8 cellular contexts compared by ENCODE assay signal in genomic region chr16:684067-684794, GRCh38. TPM values are rescaled to one million over a fixed set of nuclear protein-coding genes. Genes with fewer than 3 reads are reported as not detected.
DNase-seq lines count a peak whose midpoint lies in the region; ATAC-seq and TF ChIP-seq lines count a peak whose summit lies in the region.

TSS of gene JMJD8 (minus strand) at chr16:684334. CDS start at chr16:684319, 15 bp downstream.

- H3K27ac Mint-ChIP-seq in T-helper 1 cell treated with Interleukin-12 subunit alpha and Interleukin-12 subunit beta and Interleukin-4 antibody, amounts not matched to agents 30 μg/mL and 1 μg/mL, for 36 hours: peak within 1 kb of the TSS; percentile 36
- peak within 1 kb of the TSS; percentile 31 for H3K27ac Mint-ChIP-seq in type B pancreatic cell

- peaks cover 32 to 67% (median 55%) of the 10 kb centered on the region in 9 donors for H3K4me1 ChIP-seq in heart right ventricle

- in situ Hi-C loops in GM13976 (cut with MboI; ENCODE audit: low sequenced_read_pairs, unreplicated experiment): no loop called here

- no peaks in the 10 kb centered on the region for H3K27me3 Mint-ChIP-seq in T-helper 1 cell treated with Interleukin-12 subunit alpha and Interleukin-12 subunit beta and Interleukin-4 antibody, amounts not matched to agents 30 μg/mL and 1 μg/mL, for 36 hours (ENCODE audit: low read depth)
- H3K27me3 Mint-ChIP-seq in type B pancreatic cell: no peaks in the 10 kb centered on the region

- H3K9me3 ChIP-seq in heart right ventricle: no peaks in the 10 kb centered on the region

- H3K36me3 ChIP-seq in heart right ventricle: peaks cover 0 to 48% (median 19%) of the 10 kb centered on the region in 9 donors

- DNase-seq in GM13976 (ENCODE audit: low spot score): peak; percentile 99
- peak; percentile 80 for DNase-seq in NCI-H1694 (lab: John Stamatoyannopoulos, UW)
- DNase-seq in amniotic epithelial cell (ENCODE audit: low read depth): peak; percentile 90
- DNase-seq in heart right ventricle: peak; percentile 97 to 99
- DNase-seq in posterior vena cava (ENCODE audit: low spot score): peak; percentile 99
- peak; percentile 97 for DNase-seq in type B pancreatic cell (ENCODE audit: extremely low spot score, unreplicated experiment)

- no peak for TF ChIP-seq CTCF in GM13976 (IDR thresholded peaks at IDR 0.05; ENCODE audit: borderline replicate concordance, control extremely low read depth, extremely low read depth, insufficient read depth, missing control alignments)
- TF ChIP-seq CTCF in heart right ventricle (IDR thresholded peaks at IDR 0.05): no peak
- TF ChIP-seq CTCF in type B pancreatic cell (conservative IDR thresholded peaks at IDR 0.05): no peak

- H3K27me3 ChIP-seq in heart right ventricle: no peaks in the 10 kb centered on the region

- H3K4me1 Mint-ChIP-seq in T-helper 1 cell treated with Interleukin-12 subunit alpha and Interleukin-12 subunit beta and Interleukin-4 antibody, amounts not matched to agents 30 μg/mL and 1 μg/mL, for 36 hours (ENCODE audit: low read depth): peaks cover 11% of the 10 kb centered on the region
- H3K4me1 Mint-ChIP-seq in type B pancreatic cell (ENCODE audit: unreplicated experiment): peaks cover 7% of the 10 kb centered on the region

- no peaks in the 10 kb centered on the region for H3K9me3 Mint-ChIP-seq in T-helper 1 cell treated with Interleukin-12 subunit alpha and Interleukin-12 subunit beta and Interleukin-4 antibody, amounts not matched to agents 30 μg/mL and 1 μg/mL, for 36 hours
- H3K9me3 Mint-ChIP-seq in type B pancreatic cell: no peaks in the 10 kb centered on the region

- peak within 1 kb of the TSS; percentile 71 for H3K4me3 Mint-ChIP-seq in T-helper 1 cell treated with Interleukin-12 subunit alpha and Interleukin-12 subunit beta and Interleukin-4 antibody, amounts not matched to agents 30 μg/mL and 1 μg/mL, for 36 hours
- H3K4me3 Mint-ChIP-seq in type B pancreatic cell: peak within 1 kb of the TSS; percentile 84

- peak within 1 kb of the TSS; percentile 40 to 94 (median 76) for H3K4me3 ChIP-seq in heart right ventricle

- peaks cover 10% of the 10 kb centered on the region for H3K36me3 Mint-ChIP-seq in T-helper 1 cell treated with Interleukin-12 subunit alpha and Interleukin-12 subunit beta and Interleukin-4 antibody, amounts not matched to agents 30 μg/mL and 1 μg/mL, for 36 hours (ENCODE audit: low read depth)
- H3K36me3 Mint-ChIP-seq in type B pancreatic cell: peaks cover 4% of the 10 kb centered on the region

- H3K27ac ChIP-seq in heart right ventricle: peak within 1 kb of the TSS in 9 of 10 donors; percentile 64 to 88 (median 82)

- WGBS in heart right ventricle, 2 donors: 3 to 4% methylated on average over 87 to 88 of the region's 91 CpGs

- peak; percentile 49 for ATAC-seq in HG02840 (IDR thresholded peaks at IDR 0.05; ENCODE audit: low FRiP score, unreplicated experiment)
- peak; percentile 64 to 83 (median 76) for ATAC-seq in heart right ventricle

- intact Hi-C loops in heart right ventricle (cut with DNase I): no loop called here
- intact Hi-C loops in posterior vena cava (cut with DNase I): no loop called here

RNA-seq across cellular contexts. Expression of gene JMJD8, which starts in this region (rescaled TPM):
- total RNA-seq in heart right ventricle: 10 to 100 TPM; 36.9 to 50.6 (median 44.0) TPM
- 10 to 100 TPM; 34.7 to 60.6 TPM for polyA plus RNA-seq in heart right ventricle
- total RNA-seq in posterior vena cava: 10 to 100 TPM; 49.8 to 58.9 TPM
- total RNA-seq in type B pancreatic cell (ENCODE audit: low replicate concordance): 63.3 and 65.2 TPM in 2 replicates

Comparison
In these comparisons a context has a peak if more than half of its experiments do, and no peak if none do; other contexts are left out.
1. Peak in every context shown above with its lines: DNase-seq, ATAC-seq, H3K4me3 ChIP-seq and H3K27ac ChIP-seq.